Comparison of ENCODE assay signal across 8 cellular contexts in the genomic region with DNA sequence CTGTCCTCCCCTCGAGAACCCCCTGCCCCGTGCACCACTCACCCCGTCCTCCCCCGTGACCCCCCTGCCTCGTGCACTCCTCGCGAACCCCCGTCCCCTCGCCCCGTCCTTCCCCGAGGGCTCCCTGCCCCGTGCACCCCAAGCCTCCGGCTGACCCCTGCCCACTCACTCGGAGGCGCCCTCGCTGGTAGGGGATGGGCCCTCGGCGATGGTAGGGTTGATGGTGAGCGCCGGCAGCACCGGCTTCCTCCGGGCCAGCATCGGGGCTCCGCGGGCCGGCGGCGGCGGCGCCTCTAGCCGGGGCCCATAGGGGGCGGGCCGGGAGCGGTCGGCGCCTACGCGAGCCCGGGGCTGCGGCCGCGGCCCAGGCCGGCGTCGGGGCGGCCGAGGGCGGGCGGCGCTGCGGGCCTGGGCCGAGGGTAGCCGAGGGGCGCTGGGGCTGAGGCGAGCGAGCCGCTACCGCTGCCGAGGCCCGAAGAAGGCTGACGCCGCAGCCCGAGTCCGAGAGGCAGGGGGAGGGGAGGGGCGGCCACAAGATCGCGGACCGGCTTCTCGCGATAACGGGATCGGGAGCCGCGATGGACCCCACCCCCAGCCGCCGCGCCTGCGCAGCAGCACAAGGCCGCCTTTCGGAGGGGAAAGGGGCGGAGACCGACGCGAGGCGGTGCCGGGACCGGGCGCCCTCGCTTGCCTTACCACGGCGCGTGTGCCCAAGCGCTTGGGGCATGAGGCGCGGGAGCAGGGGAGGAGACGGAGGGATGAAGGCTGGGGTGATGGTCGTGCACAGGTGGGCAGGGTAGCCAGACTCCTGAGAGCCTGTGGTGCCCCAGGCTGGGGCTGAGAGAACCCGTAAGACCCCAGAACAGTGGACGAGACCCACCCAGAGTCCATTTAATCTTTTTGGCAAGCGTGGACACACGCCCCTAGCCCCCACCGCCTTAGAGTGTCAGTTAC. TPM values are rescaled to one million over a fixed set of nuclear protein-coding genes. Genes with fewer than 3 reads are reported as not detected.
A peak's percentile ranks its signal among the peaks of the same experiment; 100 is the strongest.
DNase-seq lines count a peak whose midpoint lies in the region; FAIRE-seq and TF ChIP-seq lines count a peak whose summit lies in the region.

A gene (minus strand): TSS at position 508 of the 954 bp plus-strand sequence. CDS start 247 bp downstream, at position 261.

- peak within 1 kb of the TSS; percentile 97 for H2AFZ ChIP-seq in osteoblast (ENCODE audit: low read length)

- H3K4me1 Mint-ChIP-seq in activated naive CD8-positive, alpha-beta T cell (ENCODE audit: low read depth), result peaks cover 20% of the 10 kb centered on the region

- POLR2A ChIA-PET in HEK293 (lab: Yijun Ruan, JAX), result no interaction called here

- H3K27ac ChIP-seq in HEK293 (ENCODE audit: extremely low read depth, low read depth, low read length) (peak within 1 kb of the TSS; percentile 90; the same call in 1 of the 2 replicates), osteoblast (ENCODE audit: low read depth, low read length) (peak within 1 kb of the TSS; percentile 61), testis (peak within 1 kb of the TSS; percentile 50 to 51)

- H3K9me3 ChIP-seq in HEK293 (ENCODE audit: control insufficient read depth, insufficient read depth, low read depth, low read length) (no peaks in the 10 kb centered on the region), osteoblast (ENCODE audit: low read depth, low read length) (no peaks in the 10 kb centered on the region), testis (no peaks in the 10 kb centered on the region)

- WGBS in testis, 2 donors, result 0% methylated on average over 31 to 56 of the region's 102 CpGs

- TF ChIP-seq CTCF in HEK293 (tag by site-specific recombination; IDR thresholded peaks at IDR 0.05) (no peak), osteoblast (IDR thresholded peaks at IDR 0.05; ENCODE audit: extremely low read depth, low read depth, low read length) (no peak), testis (IDR thresholded peaks at IDR 0.05) (peak in 1 of 3 experiments; percentile 28)

- peaks cover 31% of the 10 kb centered on the region for H4K20me1 ChIP-seq in osteoblast (ENCODE audit: insufficient read depth, low read length)

- peaks cover 42% of the 10 kb centered on the region for H3K79me2 ChIP-seq in osteoblast (ENCODE audit: insufficient read depth, low read length)

- H3K27ac Mint-ChIP-seq in activated naive CD8-positive, alpha-beta T cell, result peak within 1 kb of the TSS; percentile 93

- no peaks in the 10 kb centered on the region for H3K27me3 ChIP-seq in osteoblast (ENCODE audit: insufficient read depth, low read length)
- H3K27me3 ChIP-seq in testis, result no peaks in the 10 kb centered on the region

- peak; percentile 90 for FAIRE-seq in G401.6 (lab: Jason Lieb, UNC)

- DNase-seq in NCI-H1092 treated with DMSO at 0.1 percent for 48 hours (lab: John Stamatoyannopoulos, UW) (peak; percentile 85), SKM-1 treated with dmso at 0.1 percent for 144 hours (lab: John Stamatoyannopoulos, UW; ENCODE audit: unreplicated experiment) (peak; percentile 93), glomerular visceral epithelial cell (ENCODE audit: extremely low spot score) (peak; percentile 96), osteoblast (ENCODE audit: insufficient read length, low spot score, missing footprints) (peak; percentile 99), testis (peak; percentile 96)

- H3K27me3 Mint-ChIP-seq in activated naive CD8-positive, alpha-beta T cell, result no peaks in the 10 kb centered on the region

- no peaks in the 10 kb centered on the region for H3K9me3 Mint-ChIP-seq in activated naive CD8-positive, alpha-beta T cell (ENCODE audit: low read depth)

- H3K36me3 ChIP-seq in HEK293 (ENCODE audit: control insufficient read depth in 2 of 2, insufficient read depth in 1 of 2, low read length in 2 of 2) (peaks cover 4 to 19% of the 10 kb centered on the region in 2 experiments; a peak in 2 of 3 replicates), osteoblast (ENCODE audit: insufficient read depth, low read length) (peaks cover 12% of the 10 kb centered on the region), testis (ENCODE audit: low read depth, missing control alignments) (no peaks in the 10 kb centered on the region)

- CTCF ChIA-PET in HEK293 (lab: Yijun Ruan, JAX), result no interaction called here

- intact Hi-C loops in testis (cut with DNase I; ENCODE audit: low total_unique reads), result no loop called here

- no peak for TF ChIP-seq POLR2A in testis (IDR thresholded peaks at IDR 0.05)

- H3K36me3 Mint-ChIP-seq in activated naive CD8-positive, alpha-beta T cell, result no peaks in the 10 kb centered on the region

- H3K4me1 ChIP-seq in HEK293 (ENCODE audit: control insufficient read depth, insufficient read depth, low read length) (peaks cover 6% of the 10 kb centered on the region; the same call in 1 of the 2 replicates), osteoblast (ENCODE audit: insufficient read depth, low read length) (peaks cover 22% of the 10 kb centered on the region), testis (peaks cover 10% of the 10 kb centered on the region)

- peak within 1 kb of the TSS; percentile 98 for H3K4me3 ChIP-seq in HEK293 (ENCODE audit: low read depth, low read length)
- H3K4me3 ChIP-seq in osteoblast (ENCODE audit: insufficient read depth, low read length), result peak within 1 kb of the TSS; percentile 70
- peak within 1 kb of the TSS; percentile 75 to 78 for H3K4me3 ChIP-seq in testis

- H3K4me2 ChIP-seq in osteoblast (ENCODE audit: insufficient read depth, low read length), result peak within 1 kb of the TSS; percentile 97

- H3K4me3 Mint-ChIP-seq in activated naive CD8-positive, alpha-beta T cell, result peak within 1 kb of the TSS; percentile 96

TF ChIP-seq in HEK293, 187 proteins besides CTCF, POLR2A, EP300 and RAD21 (continues in another document):
- TF ChIP-seq, protein P1, sequence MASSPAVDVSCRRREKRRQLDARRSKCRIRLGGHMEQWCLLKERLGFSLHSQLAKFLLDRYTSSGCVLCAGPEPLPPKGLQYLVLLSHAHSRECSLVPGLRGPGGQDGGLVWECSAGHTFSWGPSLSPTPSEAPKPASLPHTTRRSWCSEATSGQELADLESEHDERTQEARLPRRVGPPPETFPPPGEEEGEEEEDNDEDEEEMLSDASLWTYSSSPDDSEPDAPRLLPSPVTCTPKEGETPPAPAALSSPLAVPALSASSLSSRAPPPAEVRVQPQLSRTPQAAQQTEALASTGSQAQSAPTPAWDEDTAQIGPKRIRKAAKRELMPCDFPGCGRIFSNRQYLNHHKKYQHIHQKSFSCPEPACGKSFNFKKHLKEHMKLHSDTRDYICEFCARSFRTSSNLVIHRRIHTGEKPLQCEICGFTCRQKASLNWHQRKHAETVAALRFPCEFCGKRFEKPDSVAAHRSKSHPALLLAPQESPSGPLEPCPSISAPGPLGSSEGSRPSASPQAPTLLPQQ (tag by site-specific recombination; IDR thresholded peaks at IDR 0.05), result peak; percentile 93
- TF ChIP-seq MEIS1 (CRISPR knock-in tag; IDR thresholded peaks at IDR 0.05; ENCODE audit: borderline replicate concordance) (no peak; the same call in 1 of the 2 replicates), ZNF629 (tag by site-specific recombination; IDR thresholded peaks at IDR 0.05) (peak; percentile 48; the same call in 1 of the 2 replicates), ZNF2 (tag by site-specific recombination; IDR thresholded peaks at IDR 0.05) (0 out of 2 replicates have a peak, but pooled peaks have one; percentile 27), ZNF600 (tag by site-specific recombination; IDR thresholded peaks at IDR 0.05) (peak; percentile 48), KLF10 (tag by site-specific recombination; IDR thresholded peaks at IDR 0.05) (peak; percentile 38; the same call in 1 of the 2 replicates), SP7 (tag by site-specific recombination; IDR thresholded peaks at IDR 0.05) (peak; percentile 84), ZEB2 (tag by site-specific recombination; IDR thresholded peaks at IDR 0.05) (peak; percentile 74), KLF8 (tag by site-specific recombination; IDR thresholded peaks at IDR 0.05) (peak; percentile 87; the same call in 1 of the 2 replicates), ZNF501 (tag by site-specific recombination; IDR thresholded peaks at IDR 0.05) (peak; percentile 38; the same call in 1 of the 2 replicates), ZNF169 (tag by site-specific recombination; IDR thresholded peaks at IDR 0.05) (no peak), ZNF677 (tag by site-specific recombination; IDR thresholded peaks at IDR 0.05) (no peak), GLI4 (tag by site-specific recombination; IDR thresholded peaks at IDR 0.05) (no peak), ZFHX2 (tag by site-specific recombination; conservative IDR thresholded peaks at IDR 0.05) (0 out of 2 replicates have a peak, but pooled peaks have one; percentile 11)
- TF ChIP-seq, protein P2, sequence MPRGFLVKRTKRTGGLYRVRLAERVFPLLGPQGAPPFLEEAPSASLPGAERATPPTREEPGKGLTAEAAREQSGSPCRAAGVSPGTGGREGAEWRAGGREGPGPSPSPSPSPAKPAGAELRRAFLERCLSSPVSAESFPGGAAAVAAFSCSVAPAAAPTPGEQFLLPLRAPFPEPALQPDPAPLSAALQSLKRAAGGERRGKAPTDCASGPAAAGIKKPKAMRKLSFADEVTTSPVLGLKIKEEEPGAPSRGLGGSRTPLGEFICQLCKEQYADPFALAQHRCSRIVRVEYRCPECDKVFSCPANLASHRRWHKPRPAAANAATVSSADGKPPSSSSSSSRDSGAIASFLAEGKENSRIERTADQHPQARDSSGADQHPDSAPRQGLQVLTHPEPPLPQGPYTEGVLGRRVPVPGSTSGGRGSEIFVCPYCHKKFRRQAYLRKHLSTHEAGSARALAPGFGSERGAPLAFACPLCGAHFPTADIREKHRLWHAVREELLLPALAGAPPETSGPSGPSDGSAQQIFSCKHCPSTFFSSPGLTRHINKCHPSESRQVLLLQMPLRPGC (tag by site-specific recombination; IDR thresholded peaks at IDR 0.05), result peak; percentile 62; the same call in 1 of the 2 replicates
- TF ChIP-seq, protein P3, sequence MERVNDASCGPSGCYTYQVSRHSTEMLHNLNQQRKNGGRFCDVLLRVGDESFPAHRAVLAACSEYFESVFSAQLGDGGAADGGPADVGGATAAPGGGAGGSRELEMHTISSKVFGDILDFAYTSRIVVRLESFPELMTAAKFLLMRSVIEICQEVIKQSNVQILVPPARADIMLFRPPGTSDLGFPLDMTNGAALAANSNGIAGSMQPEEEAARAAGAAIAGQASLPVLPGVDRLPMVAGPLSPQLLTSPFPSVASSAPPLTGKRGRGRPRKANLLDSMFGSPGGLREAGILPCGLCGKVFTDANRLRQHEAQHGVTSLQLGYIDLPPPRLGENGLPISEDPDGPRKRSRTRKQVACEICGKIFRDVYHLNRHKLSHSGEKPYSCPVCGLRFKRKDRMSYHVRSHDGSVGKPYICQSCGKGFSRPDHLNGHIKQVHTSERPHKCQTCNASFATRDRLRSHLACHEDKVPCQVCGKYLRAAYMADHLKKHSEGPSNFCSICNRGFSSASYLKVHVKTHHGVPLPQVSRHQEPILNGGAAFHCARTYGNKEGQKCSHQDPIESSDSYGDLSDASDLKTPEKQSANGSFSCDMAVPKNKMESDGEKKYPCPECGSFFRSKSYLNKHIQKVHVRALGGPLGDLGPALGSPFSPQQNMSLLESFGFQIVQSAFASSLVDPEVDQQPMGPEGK (tag by site-specific recombination; IDR thresholded peaks at IDR 0.05), result peak; percentile 84

RNA-seq across cellular contexts. Expression of the gene that starts here (rescaled TPM):
- total RNA-seq in osteoblast (221 and 233 TPM in 2 replicates), testis (100 to 1,000 TPM; 181 to 225 TPM)
- 241 TPM for polyA plus RNA-seq in testis (ENCODE audit: insufficient read depth, low read depth, low replicate concordance)

Comparison
In these comparisons a context has a peak if more than half of its experiments do, and no peak if none do; other contexts are left out.
1. Peak in every context shown above with its lines: DNase-seq, H3K4me3 ChIP-seq and H3K27ac ChIP-seq.